In genomic region chr4:48445704-48446103, GRCh38 we compare ENCODE assay signal across 2 cellular contexts.
TF ChIP-seq lines count a peak whose summit lies in the region.

No MANE protein-coding gene starts in this region.

TF ChIP-seq in GM23338, 12 proteins besides CTCF, POLR2A, EP300 and RAD21:
- TF ChIP-seq EZH2phosphoT487 (IDR thresholded peaks at IDR 0.05; ENCODE audit: unreplicated experiment): no peak
- TF ChIP-seq JUNB (IDR thresholded peaks at IDR 0.05; ENCODE audit: unreplicated experiment): no peak
- TF ChIP-seq ZNF331 (CRISPR knock-in tag; IDR thresholded peaks at IDR 0.05; ENCODE audit: low read depth): no peak
- no peak for TF ChIP-seq NANOG (IDR thresholded peaks at IDR 0.05; ENCODE audit: borderline replicate concordance)
- TF ChIP-seq ZNF114 (CRISPR knock-in tag; IDR thresholded peaks at IDR 0.05): no peak
- TF ChIP-seq ZNF462 (CRISPR knock-in tag; IDR thresholded peaks at IDR 0.05): no peak

TF ChIP-seq in HepG2, 621 proteins besides CTCF, POLR2A, EP300 and RAD21:
- TF ChIP-seq ARID3A (IDR thresholded peaks at IDR 0.05; ENCODE audit: low read depth, low read length) (peak; percentile 28; the same call in 1 of the 2 replicates), HMG20A (CRISPR knock-in tag; IDR thresholded peaks at IDR 0.05; ENCODE audit: borderline replicate concordance) (no peak), STAG1 (CRISPR knock-in tag; IDR thresholded peaks at IDR 0.05) (peak; percentile 30; the same call in 1 of the 2 replicates)
